ENCODE assay signal across 16 cellular contexts in genomic region chr2:95374029-95374428, GRCh38.
"Had no signal": no experiment of that assay in that cellular context is flagged by ENCODE, and none has a peak within 500 bp of the region (broad histone marks: within the 10 kb centered on the region; RNA-seq: fewer than 3 reads in every experiment).

No MANE protein-coding gene starts in this region.

- H3K9me3 ChIP-seq: body of pancreas, colonic mucosa had no signal

- H3K27me3 ChIP-seq: body of pancreas, colonic mucosa, esophagus squamous epithelium, tibial nerve had no signal

- H3K36me3 ChIP-seq: colonic mucosa had no signal

- H3K4me1 ChIP-seq: body of pancreas, colonic mucosa, esophagus squamous epithelium, parathyroid adenoma, tibial nerve had no signal

- ATAC-seq: body of pancreas; naive thymus-derived CD4-positive, alpha-beta T cell had no signal

- H3K4me3 ChIP-seq: body of pancreas, colonic mucosa, esophagus squamous epithelium, skin epidermis, tibial nerve had no signal

- H3K27ac ChIP-seq: body of pancreas, colonic mucosa, esophagus squamous epithelium, parathyroid adenoma, skin epidermis, tibial nerve had no signal

- DNase-seq: activated CD4-positive, alpha-beta T cell treated with anti-CD3 and anti-CD28 coated beads, Interleukin-2, amount 10 ng/mL, durations not matched to agents 7 days and 5 days; activated CD4-positive, CD25-positive, alpha-beta regulatory T cell; activated naive CD8-positive, alpha-beta T cell treated with anti-CD3 and anti-CD28 coated beads for 36 hours; amygdala; central memory CD4-positive, alpha-beta T cell; colonic mucosa; esophagus squamous epithelium; naive thymus-derived CD4-positive, alpha-beta T cell; stimulated activated CD4-positive, alpha-beta T cell treated with anti-CD3 and anti-CD28 coated beads, Interleukin-4, amount 100 ng/mL, for 24 hours; stimulated activated naive CD4-positive, alpha-beta T cell; substantia nigra; SW 1271 had no signal
